In genomic region chrX:129511689-129512088, GRCh38 we compare ENCODE assay signal across 26 cellular contexts. TPM values are rescaled to one million over a fixed set of nuclear protein-coding genes. Genes with fewer than 3 reads are reported as not detected.
"Had no signal": no experiment of that assay in that cellular context is flagged by ENCODE, and none has a peak within 500 bp of the region (broad histone marks: within the 10 kb centered on the region; RNA-seq: fewer than 3 reads in every experiment).

No MANE protein-coding gene starts in this region.

- H3K27ac Mint-ChIP-seq: activated B cell treated with CpG ODN at 0.5 μM for 24 hours; activated CD4-positive, alpha-beta T cell treated with anti-CD3 and anti-CD28 coated beads, Interleukin-2, amount 10 ng/mL, durations not matched to agents 24 days and 14 days; activated naive CD4-positive, alpha-beta T cell treated with anti-CD3 and anti-CD28 coated beads for 36 hours; activated naive CD8-positive, alpha-beta T cell treated with anti-CD3 and anti-CD28 coated beads for 36 hours; activated T-helper 17 cell treated with anti-CD3 and anti-CD28 coated beads, Interleukin-2, amount 50 U/mL, for 72 hours; T-helper 1 cell treated with Interleukin-12 subunit alpha and Interleukin-12 subunit beta and Interleukin-4 antibody, amounts not matched to agents 30 μg/mL and 1 μg/mL, for 36 hours had no signal

- H3K27me3 Mint-ChIP-seq: activated naive CD8-positive, alpha-beta T cell treated with anti-CD3 and anti-CD28 coated beads for 36 hours had no signal

- FAIRE-seq: TTC549 had no signal

- ATAC-seq: activated T-helper 17 cell treated with anti-CD3 and anti-CD28 coated beads, Interleukin-2, amount 50 U/mL, for 72 hours; Panc1; Right ventricle myocardium inferior; SK-N-SH treated with all-trans-retinoic acid at 6 μM for 48 hours had no signal

- DNase-seq: activated B cell treated with CpG ODN at 0.5 μM for 24 hours; activated CD4-positive, alpha-beta T cell treated with anti-CD3 and anti-CD28 coated beads for 1 hour; activated CD4-positive, alpha-beta T cell treated with anti-CD3 and anti-CD28 coated beads, Interleukin-2, amount 10 ng/mL, durations not matched to agents 24 days and 14 days; activated CD4-positive, alpha-beta T cell treated with anti-CD3 and anti-CD28 coated beads, Interleukin-2, amount 50 U/mL, for 48 hours; activated gamma-delta T cell; activated naive CD4-positive, alpha-beta T cell treated with anti-CD3 and anti-CD28 coated beads for 36 hours; activated naive CD8-positive, alpha-beta T cell treated with anti-CD3 and anti-CD28 coated beads for 36 hours; activated T-cell treated with anti-CD3 and anti-CD28 coated beads, Interleukin-2, amount 50 U/mL, for 48 hours; IMR-90; Kasumi-1; KBM-7; NCI-H1048; NCI-H1417; NCI-H2029; NCI-H2107; NCI-H2171 treated with DMSO at 0.1 percent for 48 hours; NCI-H226; NCI-H526; NCI-H774; RPMI8226 had no signal

- H3K4me3 Mint-ChIP-seq: activated B cell treated with CpG ODN at 0.5 μM for 24 hours; activated CD4-positive, alpha-beta T cell treated with anti-CD3 and anti-CD28 coated beads, Interleukin-2, amount 10 ng/mL, durations not matched to agents 24 days and 14 days; activated naive CD4-positive, alpha-beta T cell treated with anti-CD3 and anti-CD28 coated beads for 36 hours; activated naive CD8-positive, alpha-beta T cell treated with anti-CD3 and anti-CD28 coated beads for 36 hours; activated T-helper 17 cell treated with anti-CD3 and anti-CD28 coated beads, Interleukin-2, amount 50 U/mL, for 72 hours; T-helper 1 cell treated with Interleukin-12 subunit alpha and Interleukin-12 subunit beta and Interleukin-4 antibody, amounts not matched to agents 30 μg/mL and 1 μg/mL, for 36 hours had no signal

- H3K4me1 Mint-ChIP-seq: activated B cell treated with CpG ODN at 0.5 μM for 24 hours; activated CD4-positive, alpha-beta T cell treated with anti-CD3 and anti-CD28 coated beads, Interleukin-2, amount 10 ng/mL, durations not matched to agents 24 days and 14 days; activated T-helper 17 cell treated with anti-CD3 and anti-CD28 coated beads, Interleukin-2, amount 50 U/mL, for 72 hours had no signal

- H3K9me3 Mint-ChIP-seq: activated B cell treated with CpG ODN at 0.5 μM for 24 hours; activated CD4-positive, alpha-beta T cell treated with anti-CD3 and anti-CD28 coated beads, Interleukin-2, amount 10 ng/mL, durations not matched to agents 24 days and 14 days; activated naive CD4-positive, alpha-beta T cell treated with anti-CD3 and anti-CD28 coated beads for 36 hours; activated naive CD8-positive, alpha-beta T cell treated with anti-CD3 and anti-CD28 coated beads for 36 hours; activated T-helper 17 cell treated with anti-CD3 and anti-CD28 coated beads, Interleukin-2, amount 50 U/mL, for 72 hours; T-helper 1 cell treated with Interleukin-12 subunit alpha and Interleukin-12 subunit beta and Interleukin-4 antibody, amounts not matched to agents 30 μg/mL and 1 μg/mL, for 36 hours had no signal

- H3K36me3 Mint-ChIP-seq: activated naive CD8-positive, alpha-beta T cell treated with anti-CD3 and anti-CD28 coated beads for 36 hours had no signal

RNA-seq across cellular contexts. Expression of gene SMARCA1, which starts 11.6 kb away (rescaled TPM):
- total RNA-seq: activated CD4-positive, alpha-beta T cell treated with anti-CD3 and anti-CD28 coated beads, Interleukin-2, amount 10 ng/mL, durations not matched to agents 24 days and 14 days had no signal
